2 cellular contexts compared by ENCODE assay signal in the genomic region with DNA sequence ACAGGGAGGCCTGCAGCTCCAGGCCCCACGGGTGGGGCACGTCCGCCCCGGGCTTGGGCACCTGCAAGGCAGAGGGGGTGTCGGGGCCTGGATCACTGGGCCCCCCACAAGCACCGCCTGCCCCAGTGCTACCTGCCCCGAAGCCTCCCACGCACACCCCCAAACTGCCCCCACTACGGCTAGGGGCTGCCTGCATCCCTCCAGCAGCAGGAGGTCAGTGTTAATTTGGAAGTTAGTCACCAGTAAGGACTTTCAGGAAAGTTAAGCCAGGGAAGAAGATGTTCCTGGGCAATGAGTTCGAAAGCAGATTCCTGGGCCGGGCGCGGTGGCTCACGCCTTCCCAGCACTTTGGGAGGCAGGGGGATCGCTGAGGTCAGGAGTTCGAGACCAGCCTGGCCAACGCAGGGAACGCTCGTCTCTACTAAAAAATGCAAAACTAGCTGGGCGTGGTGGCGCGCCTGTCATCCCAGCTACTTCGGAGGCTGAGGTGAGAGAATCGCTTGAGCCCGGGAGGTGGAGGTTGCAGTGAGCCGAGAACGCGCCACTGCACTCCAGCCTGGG.
TF ChIP-seq lines count a peak whose summit lies in the region.

No MANE protein-coding gene starts in this region.

TF ChIP-seq in SK-N-SH, 30 proteins besides CTCF, POLR2A, EP300 and RAD21 (continued from another document):
- TF ChIP-seq, protein P1, sequence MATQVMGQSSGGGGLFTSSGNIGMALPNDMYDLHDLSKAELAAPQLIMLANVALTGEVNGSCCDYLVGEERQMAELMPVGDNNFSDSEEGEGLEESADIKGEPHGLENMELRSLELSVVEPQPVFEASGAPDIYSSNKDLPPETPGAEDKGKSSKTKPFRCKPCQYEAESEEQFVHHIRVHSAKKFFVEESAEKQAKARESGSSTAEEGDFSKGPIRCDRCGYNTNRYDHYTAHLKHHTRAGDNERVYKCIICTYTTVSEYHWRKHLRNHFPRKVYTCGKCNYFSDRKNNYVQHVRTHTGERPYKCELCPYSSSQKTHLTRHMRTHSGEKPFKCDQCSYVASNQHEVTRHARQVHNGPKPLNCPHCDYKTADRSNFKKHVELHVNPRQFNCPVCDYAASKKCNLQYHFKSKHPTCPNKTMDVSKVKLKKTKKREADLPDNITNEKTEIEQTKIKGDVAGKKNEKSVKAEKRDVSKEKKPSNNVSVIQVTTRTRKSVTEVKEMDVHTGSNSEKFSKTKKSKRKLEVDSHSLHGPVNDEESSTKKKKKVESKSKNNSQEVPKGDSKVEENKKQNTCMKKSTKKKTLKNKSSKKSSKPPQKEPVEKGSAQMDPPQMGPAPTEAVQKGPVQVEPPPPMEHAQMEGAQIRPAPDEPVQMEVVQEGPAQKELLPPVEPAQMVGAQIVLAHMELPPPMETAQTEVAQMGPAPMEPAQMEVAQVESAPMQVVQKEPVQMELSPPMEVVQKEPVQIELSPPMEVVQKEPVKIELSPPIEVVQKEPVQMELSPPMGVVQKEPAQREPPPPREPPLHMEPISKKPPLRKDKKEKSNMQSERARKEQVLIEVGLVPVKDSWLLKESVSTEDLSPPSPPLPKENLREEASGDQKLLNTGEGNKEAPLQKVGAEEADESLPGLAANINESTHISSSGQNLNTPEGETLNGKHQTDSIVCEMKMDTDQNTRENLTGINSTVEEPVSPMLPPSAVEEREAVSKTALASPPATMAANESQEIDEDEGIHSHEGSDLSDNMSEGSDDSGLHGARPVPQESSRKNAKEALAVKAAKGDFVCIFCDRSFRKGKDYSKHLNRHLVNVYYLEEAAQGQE (IDR thresholded peaks at IDR 0.05; ENCODE audit: low read depth, low read length): no peak
- no peak for TF ChIP-seq FOXJ3 (CRISPR knock-in tag; IDR thresholded peaks at IDR 0.05)
- no peak for TF ChIP-seq JUND (IDR thresholded peaks at IDR 0.05)
- TF ChIP-seq FOSL2 (IDR thresholded peaks at IDR 0.05; ENCODE audit: borderline replicate concordance, low read depth): no peak
- no peak for TF ChIP-seq TAF1 (IDR thresholded peaks at IDR 0.05; ENCODE audit: borderline replicate concordance, low read depth, low read length)
- no peak for TF ChIP-seq TCF12 (IDR thresholded peaks at IDR 0.05)
- no peak for TF ChIP-seq FOXM1 (IDR thresholded peaks at IDR 0.05; ENCODE audit: low read depth)
- TF ChIP-seq, protein P2, sequence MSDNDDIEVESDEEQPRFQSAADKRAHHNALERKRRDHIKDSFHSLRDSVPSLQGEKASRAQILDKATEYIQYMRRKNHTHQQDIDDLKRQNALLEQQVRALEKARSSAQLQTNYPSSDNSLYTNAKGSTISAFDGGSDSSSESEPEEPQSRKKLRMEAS (IDR thresholded peaks at IDR 0.05; ENCODE audit: low read depth): no peak
- TF ChIP-seq, protein P3, sequence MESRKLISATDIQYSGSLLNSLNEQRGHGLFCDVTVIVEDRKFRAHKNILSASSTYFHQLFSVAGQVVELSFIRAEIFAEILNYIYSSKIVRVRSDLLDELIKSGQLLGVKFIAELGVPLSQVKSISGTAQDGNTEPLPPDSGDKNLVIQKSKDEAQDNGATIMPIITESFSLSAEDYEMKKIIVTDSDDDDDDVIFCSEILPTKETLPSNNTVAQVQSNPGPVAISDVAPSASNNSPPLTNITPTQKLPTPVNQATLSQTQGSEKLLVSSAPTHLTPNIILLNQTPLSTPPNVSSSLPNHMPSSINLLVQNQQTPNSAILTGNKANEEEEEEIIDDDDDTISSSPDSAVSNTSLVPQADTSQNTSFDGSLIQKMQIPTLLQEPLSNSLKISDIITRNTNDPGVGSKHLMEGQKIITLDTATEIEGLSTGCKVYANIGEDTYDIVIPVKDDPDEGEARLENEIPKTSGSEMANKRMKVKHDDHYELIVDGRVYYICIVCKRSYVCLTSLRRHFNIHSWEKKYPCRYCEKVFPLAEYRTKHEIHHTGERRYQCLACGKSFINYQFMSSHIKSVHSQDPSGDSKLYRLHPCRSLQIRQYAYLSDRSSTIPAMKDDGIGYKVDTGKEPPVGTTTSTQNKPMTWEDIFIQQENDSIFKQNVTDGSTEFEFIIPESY (IDR thresholded peaks at IDR 0.05; ENCODE audit: borderline replicate concordance, low read depth): no peak
- TF ChIP-seq GATA2 (CRISPR knock-in tag; IDR thresholded peaks at IDR 0.05): no peak
- no peak for TF ChIP-seq SMC3 (IDR thresholded peaks at IDR 0.05; ENCODE audit: low read depth, low read length)
- no peak for TF ChIP-seq POLR2AphosphoS5 (IDR thresholded peaks at IDR 0.05; ENCODE audit: low read depth, low read length)
- TF ChIP-seq YY1 (IDR thresholded peaks at IDR 0.05; ENCODE audit: low read depth): no peak
- no peak for TF ChIP-seq RCOR1 (IDR thresholded peaks at IDR 0.05; ENCODE audit: low read length)
- TF ChIP-seq, protein P4, sequence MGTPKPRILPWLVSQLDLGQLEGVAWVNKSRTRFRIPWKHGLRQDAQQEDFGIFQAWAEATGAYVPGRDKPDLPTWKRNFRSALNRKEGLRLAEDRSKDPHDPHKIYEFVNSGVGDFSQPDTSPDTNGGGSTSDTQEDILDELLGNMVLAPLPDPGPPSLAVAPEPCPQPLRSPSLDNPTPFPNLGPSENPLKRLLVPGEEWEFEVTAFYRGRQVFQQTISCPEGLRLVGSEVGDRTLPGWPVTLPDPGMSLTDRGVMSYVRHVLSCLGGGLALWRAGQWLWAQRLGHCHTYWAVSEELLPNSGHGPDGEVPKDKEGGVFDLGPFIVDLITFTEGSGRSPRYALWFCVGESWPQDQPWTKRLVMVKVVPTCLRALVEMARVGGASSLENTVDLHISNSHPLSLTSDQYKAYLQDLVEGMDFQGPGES (IDR thresholded peaks at IDR 0.05; ENCODE audit: low read depth, low read length): no peak
- TF ChIP-seq EZH2phosphoT487 (IDR thresholded peaks at IDR 0.05; ENCODE audit: borderline replicate concordance, low read depth): no peak
- no peak for TF ChIP-seq RXRA (IDR thresholded peaks at IDR 0.05; ENCODE audit: borderline replicate concordance, low read depth)

TF ChIP-seq in SK-N-SH treated with all-trans-retinoic acid at 6 μM for 48 hours, 23 proteins besides CTCF, POLR2A, EP300 and RAD21 (continued from another document):
- TF ChIP-seq, protein P5, sequence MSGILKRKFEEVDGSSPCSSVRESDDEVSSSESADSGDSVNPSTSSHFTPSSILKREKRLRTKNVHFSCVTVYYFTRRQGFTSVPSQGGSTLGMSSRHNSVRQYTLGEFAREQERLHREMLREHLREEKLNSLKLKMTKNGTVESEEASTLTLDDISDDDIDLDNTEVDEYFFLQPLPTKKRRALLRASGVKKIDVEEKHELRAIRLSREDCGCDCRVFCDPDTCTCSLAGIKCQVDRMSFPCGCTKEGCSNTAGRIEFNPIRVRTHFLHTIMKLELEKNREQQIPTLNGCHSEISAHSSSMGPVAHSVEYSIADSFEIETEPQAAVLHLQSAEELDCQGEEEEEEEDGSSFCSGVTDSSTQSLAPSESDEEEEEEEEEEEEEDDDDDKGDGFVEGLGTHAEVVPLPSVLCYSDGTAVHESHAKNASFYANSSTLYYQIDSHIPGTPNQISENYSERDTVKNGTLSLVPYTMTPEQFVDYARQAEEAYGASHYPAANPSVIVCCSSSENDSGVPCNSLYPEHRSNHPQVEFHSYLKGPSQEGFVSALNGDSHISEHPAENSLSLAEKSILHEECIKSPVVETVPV (CRISPR knock-in tag; IDR thresholded peaks at IDR 0.05): no peak
- TF ChIP-seq ZNF565 (CRISPR knock-in tag; conservative IDR thresholded peaks at IDR 0.05; ENCODE audit: low read depth) (no peak), ZFP3 (CRISPR knock-in tag; IDR thresholded peaks at IDR 0.05) (no peak), BACH2 (CRISPR knock-in tag; IDR thresholded peaks at IDR 0.05; ENCODE audit: borderline replicate concordance) (no peak), RARB (CRISPR knock-in tag; IDR thresholded peaks at IDR 0.05) (no peak), PPARA (CRISPR knock-in tag; IDR thresholded peaks at IDR 0.05; ENCODE audit: borderline replicate concordance) (no peak), ARNTL (CRISPR knock-in tag; IDR thresholded peaks at IDR 0.05; ENCODE audit: borderline replicate concordance, low read depth) (no peak), ZNF70 (CRISPR knock-in tag; IDR thresholded peaks at IDR 0.05) (no peak), OSR1 (CRISPR knock-in tag; IDR thresholded peaks at IDR 0.05) (no peak), TOX (CRISPR knock-in tag; IDR thresholded peaks at IDR 0.05; ENCODE audit: borderline replicate concordance) (no peak)
- TF ChIP-seq, protein P6, sequence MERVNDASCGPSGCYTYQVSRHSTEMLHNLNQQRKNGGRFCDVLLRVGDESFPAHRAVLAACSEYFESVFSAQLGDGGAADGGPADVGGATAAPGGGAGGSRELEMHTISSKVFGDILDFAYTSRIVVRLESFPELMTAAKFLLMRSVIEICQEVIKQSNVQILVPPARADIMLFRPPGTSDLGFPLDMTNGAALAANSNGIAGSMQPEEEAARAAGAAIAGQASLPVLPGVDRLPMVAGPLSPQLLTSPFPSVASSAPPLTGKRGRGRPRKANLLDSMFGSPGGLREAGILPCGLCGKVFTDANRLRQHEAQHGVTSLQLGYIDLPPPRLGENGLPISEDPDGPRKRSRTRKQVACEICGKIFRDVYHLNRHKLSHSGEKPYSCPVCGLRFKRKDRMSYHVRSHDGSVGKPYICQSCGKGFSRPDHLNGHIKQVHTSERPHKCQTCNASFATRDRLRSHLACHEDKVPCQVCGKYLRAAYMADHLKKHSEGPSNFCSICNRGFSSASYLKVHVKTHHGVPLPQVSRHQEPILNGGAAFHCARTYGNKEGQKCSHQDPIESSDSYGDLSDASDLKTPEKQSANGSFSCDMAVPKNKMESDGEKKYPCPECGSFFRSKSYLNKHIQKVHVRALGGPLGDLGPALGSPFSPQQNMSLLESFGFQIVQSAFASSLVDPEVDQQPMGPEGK (CRISPR knock-in tag; IDR thresholded peaks at IDR 0.05; ENCODE audit: borderline replicate concordance): no peak
